ENCODE assay signal across 9 cellular contexts in genomic region chr1:179599623-179600249, GRCh38. TPM values are rescaled to one million over a fixed set of nuclear protein-coding genes. Genes with fewer than 3 reads are reported as not detected.
DNase-seq lines count a peak whose midpoint lies in the region; ATAC-seq and TF ChIP-seq lines count a peak whose summit lies in the region.
"Had no signal": no experiment of that assay in that cellular context is flagged by ENCODE, and none has a peak within 500 bp of the region (broad histone marks: within the 10 kb centered on the region; RNA-seq: fewer than 3 reads in every experiment).

No MANE protein-coding gene starts in this region.

- peak; percentile 2 to 30 for DNase-seq in NCI-H446 (lab: John Stamatoyannopoulos, UW)
- no peak for DNase-seq in NCI-H446 treated with DMSO at 0.1 percent for 48 hours (lab: John Stamatoyannopoulos, UW)
- DNase-seq in NCI-H128 (lab: John Stamatoyannopoulos, UW; ENCODE audit: unreplicated experiment) = peak; percentile 19
- DNase-seq in body of pancreas = peak in 2 of 4 donors; percentile 49 to 61
- peak; percentile 16 for DNase-seq in nephron progenitor cell
- no peak for DNase-seq in mesenteric fat pad (ENCODE audit: low spot score)

- H3K27ac Mint-ChIP-seq in nephron progenitor cell = no peak overlapping the region
- H3K27ac Mint-ChIP-seq: activated T-cell treated with anti-CD3 and anti-CD28 coated beads, Interleukin-2, amount 50 U/mL, for 72 hours had no signal

- TF ChIP-seq CTCF in body of pancreas (IDR thresholded peaks at IDR 0.05) = peak in 6 of 7 experiments; percentile 19 to 65 (median 47)
- TF ChIP-seq CTCF in nephron progenitor cell (IDR thresholded peaks at IDR 0.05) = peak; percentile 41

- H3K9me3 Mint-ChIP-seq in nephron progenitor cell = peaks cover 23% of the 10 kb centered on the region

- H3K4me3 Mint-ChIP-seq in nephron progenitor cell = no peak overlapping the region
- H3K4me3 Mint-ChIP-seq: activated T-cell treated with anti-CD3 and anti-CD28 coated beads, Interleukin-2, amount 50 U/mL, for 72 hours had no signal

- peak; percentile 69 for ATAC-seq in body of pancreas
- ATAC-seq in HG02981 (IDR thresholded peaks at IDR 0.05; ENCODE audit: unreplicated experiment) = no peak
- no peak for ATAC-seq in HG02642 (IDR thresholded peaks at IDR 0.05; ENCODE audit: poor library complexity, unreplicated experiment)
- ATAC-seq: activated T-cell treated with anti-CD3 and anti-CD28 coated beads, Interleukin-2, amount 50 U/mL, for 72 hours had no signal

- no peaks in the 10 kb centered on the region for H3K4me1 Mint-ChIP-seq in nephron progenitor cell

- no peak overlapping the region for H3K4me3 ChIP-seq in body of pancreas

- H3K27me3 Mint-ChIP-seq in nephron progenitor cell (ENCODE audit: low read depth, poor library complexity) = no peaks in the 10 kb centered on the region

- intact Hi-C loops in body of pancreas (cut with DNase I) = no loop called here

- no peaks in the 10 kb centered on the region for H3K9me3 ChIP-seq in body of pancreas

- no peaks in the 10 kb centered on the region for H3K36me3 ChIP-seq in body of pancreas (replicated peaks in 1 of 2; ENCODE audit: insufficient read depth in 1 of 2, low read depth in 2 of 2)

- no peaks in the 10 kb centered on the region for H3K4me1 ChIP-seq in body of pancreas

- H3K27ac ChIP-seq in body of pancreas = no peak overlapping the region

- TF ChIP-seq POLR2A in body of pancreas (IDR thresholded peaks at IDR 0.05) = no peak

- H3K27me3 ChIP-seq in body of pancreas = no peaks in the 10 kb centered on the region

- no peaks in the 10 kb centered on the region for H3K36me3 Mint-ChIP-seq in nephron progenitor cell (ENCODE audit: low read depth)

RNA-seq across cellular contexts. Expression of gene TDRD5, which starts 8.1 kb away (rescaled TPM):
- not detected for total RNA-seq in body of pancreas
- 0.35 TPM for total RNA-seq in mesenteric fat pad
- total RNA-seq: activated T-cell treated with anti-CD3 and anti-CD28 coated beads, Interleukin-2, amount 50 U/mL, for 72 hours had no signal

RNA-seq across cellular contexts. Expression of gene NPHS2, which starts 24.0 kb away (rescaled TPM):
- not detected for total RNA-seq in body of pancreas
- total RNA-seq in mesenteric fat pad = not detected
- total RNA-seq: activated T-cell treated with anti-CD3 and anti-CD28 coated beads, Interleukin-2, amount 50 U/mL, for 72 hours had no signal

Comparison
In these comparisons a context has a peak if more than half of its experiments do, and no peak if none do; other contexts are left out.
1. DNase-seq: peak in NCI-H446 (2 of 2), NCI-H128 (single experiment) and nephron progenitor cell (single experiment); none in NCI-H446 treated with DMSO at 0.1 percent for 48 hours (single experiment) and mesenteric fat pad (single experiment).